23 cellular contexts compared by ENCODE assay signal in the genomic region with DNA sequence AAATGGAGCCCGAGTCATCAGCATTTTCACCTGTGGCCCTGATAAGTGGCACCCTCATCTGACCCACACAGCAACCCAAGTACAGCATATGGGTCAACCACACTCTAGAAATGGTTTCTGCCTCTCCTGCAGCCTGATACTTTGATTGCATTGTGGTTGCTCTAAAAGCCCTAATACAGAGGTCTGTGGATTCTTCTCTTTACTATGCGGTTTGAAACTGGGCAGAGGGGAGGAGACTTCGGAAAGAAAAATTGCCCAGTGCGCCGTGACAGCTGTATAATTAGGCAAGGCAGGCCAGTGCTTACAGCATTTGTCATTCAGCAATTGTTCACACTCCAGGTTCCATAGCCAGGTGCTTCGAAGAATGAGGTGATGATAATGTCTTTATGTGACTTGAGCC.
DNase-seq lines count a peak whose midpoint lies in the region; ATAC-seq and TF ChIP-seq lines count a peak whose summit lies in the region.
"Had no signal": no experiment of that assay in that cellular context is flagged by ENCODE, and none has a peak within 500 bp of the region (broad histone marks: within the 10 kb centered on the region; RNA-seq: fewer than 3 reads in every experiment).

No MANE protein-coding gene starts in this region.

- H3K4me3 ChIP-seq in dorsolateral prefrontal cortex, result no peak overlapping the region
- H3K4me3 ChIP-seq: suprapubic skin, uterus had no signal

- intact Hi-C loops in dorsolateral prefrontal cortex (cut with DNase I), result no loop called here

- DNase-seq in DMS79 treated with DMSO at 0.1 percent for 48 hours (lab: John Stamatoyannopoulos, UW), result peak; percentile 70
- peak; percentile 65 for DNase-seq in NCI-H1436 (lab: John Stamatoyannopoulos, UW)
- DNase-seq in NCI-H748 (lab: John Stamatoyannopoulos, UW; ENCODE audit: unreplicated experiment), result peak; percentile 86
- DNase-seq in myocyte (ENCODE audit: low read depth), result peak; percentile 94
- no peak for DNase-seq in dorsolateral prefrontal cortex
- no peak for DNase-seq in SKM-1 treated with dmso at 0.1 percent for 144 hours (lab: John Stamatoyannopoulos, UW; ENCODE audit: unreplicated experiment)
- DNase-seq in RKO (ENCODE audit: low spot score), result no peak
- DNase-seq: activated T-cell treated with anti-CD3 and anti-CD28 coated beads, Interleukin-2, amount 50 U/mL, for 1 hour; caudate nucleus; dermis blood vessel endothelial cell; DMS 273 treated with DMSO at 0.1 percent for 48 hours; kidney glomerular epithelial cell; NCI-H1092 treated with DMSO at 0.1 percent for 48 hours; NCI-H524 treated with DMSO at 0.1 percent for 48 hours; nucleus accumbens; SHP77; small intestine; stimulated activated CD4-positive, alpha-beta T cell treated with anti-CD3 and anti-CD28 coated beads, Interleukin-2, amount 100 ng/mL, for 24 hours; T-helper 1 cell; uterus had no signal

- no peak for TF ChIP-seq CTCF in dorsolateral prefrontal cortex (IDR thresholded peaks at IDR 0.05 in 54 of 56, conservative IDR thresholded peaks at IDR 0.05 in 2 of 56; ENCODE audit: low read depth in 1 of 56, partially characterized antibody in 56 of 56)

- ATAC-seq in HG03097 (IDR thresholded peaks at IDR 0.05; ENCODE audit: low FRiP score, unreplicated experiment), result no peak
- ATAC-seq: stimulated activated effector memory CD8-positive, alpha-beta T cell treated with anti-CD3 and anti-CD28 coated beads, Interleukin-12 subunit alpha, Interleukin-12 subunit beta, amount 100 ng/mL, for 72 hours had no signal

- H3K27me3 ChIP-seq in dorsolateral prefrontal cortex, result no peaks in the 10 kb centered on the region
- H3K27me3 ChIP-seq: suprapubic skin, uterus had no signal

- H3K27ac ChIP-seq in dorsolateral prefrontal cortex, result no peak overlapping the region
- H3K27ac ChIP-seq: suprapubic skin, uterus had no signal

Comparison
In these comparisons a context has a peak if more than half of its experiments do, and no peak if none do; other contexts are left out.
1. DNase-seq: peak in DMS79 treated with DMSO at 0.1 percent for 48 hours (single experiment), NCI-H1436 (single experiment), NCI-H748 (single experiment) and myocyte (single experiment); none in dorsolateral prefrontal cortex (0 of 10), SKM-1 treated with dmso at 0.1 percent for 144 hours (single experiment) and RKO (single experiment).